In genomic region chr10:109852004-109852717, GRCh38 we compare ENCODE assay signal across 8 cellular contexts.
DNase-seq lines count a peak whose midpoint lies in the region; ATAC-seq and TF ChIP-seq lines count a peak whose summit lies in the region.

No MANE protein-coding gene starts in this region.

- no peaks in the 10 kb centered on the region for H3K9me3 Mint-ChIP-seq in activated T-cell treated with anti-CD3 and anti-CD28 coated beads, Interleukin-2, amount 50 U/mL, for 24 hours
- H3K9me3 Mint-ChIP-seq in neural crest cell: no peaks in the 10 kb centered on the region

- no peaks in the 10 kb centered on the region for H3K36me3 Mint-ChIP-seq in activated T-cell treated with anti-CD3 and anti-CD28 coated beads, Interleukin-2, amount 50 U/mL, for 24 hours (ENCODE audit: low read depth)
- H3K36me3 Mint-ChIP-seq in neural crest cell (ENCODE audit: low read depth): no peaks in the 10 kb centered on the region

- no peaks in the 10 kb centered on the region for H3K27me3 Mint-ChIP-seq in activated T-cell treated with anti-CD3 and anti-CD28 coated beads, Interleukin-2, amount 50 U/mL, for 24 hours
- no peaks in the 10 kb centered on the region for H3K27me3 Mint-ChIP-seq in neural crest cell (ENCODE audit: low read depth)

- H3K4me3 Mint-ChIP-seq in activated T-cell treated with anti-CD3 and anti-CD28 coated beads, Interleukin-2, amount 50 U/mL, for 24 hours: no peak overlapping the region
- no peak overlapping the region for H3K4me3 Mint-ChIP-seq in neural crest cell

- DNase-seq in D341Med (ENCODE audit: low spot score) (peak; percentile 80), HS-5 (ENCODE audit: low read depth) (peak; percentile 16), OCI-M1 (lab: John Stamatoyannopoulos, UW) (peak; percentile 86), fibroblast of gingiva (ENCODE audit: low read depth) (peak; percentile 62), neural crest cell (ENCODE audit: low read depth, low spot score) (peak; percentile 91)
- peak; percentile 78 for DNase-seq in activated T-cell treated with anti-CD3 and anti-CD28 coated beads, Interleukin-2, amount 50 U/mL, for 24 hours
- peak; percentile 83 for DNase-seq in stimulated activated naive CD8-positive, alpha-beta T cell treated with anti-CD3 and anti-CD28 coated beads, Interleukin-15, Interleukin-2, amounts not matched to agents 100 U/mL and 50 U/mL, for 24 hours

- peak; percentile 95 for TF ChIP-seq CTCF in neural crest cell (conservative IDR thresholded peaks at IDR 0.05)

- H3K27ac Mint-ChIP-seq in activated T-cell treated with anti-CD3 and anti-CD28 coated beads, Interleukin-2, amount 50 U/mL, for 24 hours: no peak overlapping the region
- no peak overlapping the region for H3K27ac Mint-ChIP-seq in neural crest cell (ENCODE audit: unreplicated experiment)

- ATAC-seq in GM21381 (IDR thresholded peaks at IDR 0.05; ENCODE audit: unreplicated experiment): peak; percentile 94
- ATAC-seq in stimulated activated naive CD8-positive, alpha-beta T cell treated with anti-CD3 and anti-CD28 coated beads, Interleukin-15, Interleukin-2, amounts not matched to agents 100 U/mL and 50 U/mL, for 24 hours: peak; percentile 81

- peaks cover 15% of the 10 kb centered on the region for H3K4me1 Mint-ChIP-seq in activated T-cell treated with anti-CD3 and anti-CD28 coated beads, Interleukin-2, amount 50 U/mL, for 24 hours (ENCODE audit: low read depth)
- peaks cover 13% of the 10 kb centered on the region for H3K4me1 Mint-ChIP-seq in neural crest cell

Comparison
In these comparisons a context has a peak if more than half of its experiments do, and no peak if none do; other contexts are left out.
1. Peak in every context shown above with its lines: DNase-seq and ATAC-seq.
2. DNase-seq: peak in every context shown above with its lines; median percentile 91 in neural crest cell; 86 in OCI-M1; 83 in stimulated activated naive CD8-positive, alpha-beta T cell treated with anti-CD3 and anti-CD28 coated beads, Interleukin-15, Interleukin-2, amounts not matched to agents 100 U/mL and 50 U/mL, for 24 hours; 80 in D341Med; 78 in activated T-cell treated with anti-CD3 and anti-CD28 coated beads, Interleukin-2, amount 50 U/mL, for 24 hours; 62 in fibroblast of gingiva; 16 in HS-5.